In genomic region chr12:21615441-21615840, GRCh38 we compare ENCODE assay signal across 15 cellular contexts. TPM values are rescaled to one million over a fixed set of nuclear protein-coding genes. Genes with fewer than 3 reads are reported as not detected.
A peak's percentile ranks its signal among the peaks of the same experiment; 100 is the strongest.
DNase-seq lines count a peak whose midpoint lies in the region; ATAC-seq and TF ChIP-seq lines count a peak whose summit lies in the region.
"Had no signal": no experiment of that assay in that cellular context is flagged by ENCODE, and none has a peak within 500 bp of the region (broad histone marks: within the 10 kb centered on the region; RNA-seq: fewer than 3 reads in every experiment).

No MANE protein-coding gene starts in this region.

- TF ChIP-seq CTCF in CD14-positive monocyte (IDR thresholded peaks at IDR 0.05) (no peak), endothelial cell (IDR thresholded peaks at IDR 0.05; ENCODE audit: unreplicated experiment) (no peak)

- H3K36me3 Mint-ChIP-seq in CD14-positive monocyte (no peaks in the 10 kb centered on the region), endothelial cell (ENCODE audit: low read depth, unreplicated experiment) (no peaks in the 10 kb centered on the region)
- peaks cover 5% of the 10 kb centered on the region for H3K36me3 Mint-ChIP-seq in activated CD4-positive, alpha-beta memory T cell treated with anti-CD3 and anti-CD28 coated beads for 36 hours

- peak overlapping the region; percentile 37 to 80 (median 52) for H3K27ac Mint-ChIP-seq in CD14-positive monocyte
- H3K27ac Mint-ChIP-seq in activated CD4-positive, alpha-beta memory T cell treated with anti-CD3 and anti-CD28 coated beads for 36 hours: peak overlapping the region; percentile 77
- H3K27ac Mint-ChIP-seq in endothelial cell (ENCODE audit: unreplicated experiment): no peak overlapping the region

- H3K4me1 Mint-ChIP-seq in CD14-positive monocyte (peaks cover 30% of the 10 kb centered on the region), endothelial cell (ENCODE audit: unreplicated experiment) (peaks cover 17% of the 10 kb centered on the region)
- H3K4me1 Mint-ChIP-seq in activated CD4-positive, alpha-beta memory T cell treated with anti-CD3 and anti-CD28 coated beads for 36 hours (ENCODE audit: low read depth): peaks cover 58% of the 10 kb centered on the region

- H3K4me3 Mint-ChIP-seq in CD14-positive monocyte (peak overlapping the region in 1 of 2 donors; percentile 56), endothelial cell (ENCODE audit: unreplicated experiment) (no peak overlapping the region)
- H3K4me3 Mint-ChIP-seq in activated CD4-positive, alpha-beta memory T cell treated with anti-CD3 and anti-CD28 coated beads for 36 hours: peak overlapping the region; percentile 5

- CTCF ChIA-PET in activated CD4-positive, alpha-beta memory T cell treated with anti-CD3 and anti-CD28 coated beads for 36 hours (lab: Charles Lee): interaction anchor here (1.0 kb wide), 1 partner anchor 64 kb away, joined by 5 read pairs; no protein-coding TSS in a partner anchor

- DNase-seq in CD14-positive monocyte (ENCODE audit: low spot score) (no peak), Kasumi-1 (lab: John Stamatoyannopoulos, UW) (peak; percentile 84 to 86), fibroblast of peridontal ligament (ENCODE audit: extremely low read depth) (peak; percentile 12), SHP77 (lab: John Stamatoyannopoulos, UW) (no peak), endothelial cell (ENCODE audit: low spot score) (no peak), NCI-H187 treated with DMSO at 0.1 percent for 48 hours (lab: John Stamatoyannopoulos, UW) (no peak)
- peak; percentile 17 for DNase-seq in activated CD4-positive, alpha-beta memory T cell treated with anti-CD3 and anti-CD28 coated beads for 36 hours
- DNase-seq: C1 segment of cervical spinal cord, left cardiac atrium, NCI-H2171, occipital lobe, RPMI8226 had no signal

- intact Hi-C loops in CD14-positive monocyte (cut with micrococcal nuclease): no loop called here
- intact Hi-C loops in activated CD4-positive, alpha-beta memory T cell treated with anti-CD3 and anti-CD28 coated beads for 36 hours (cut with micrococcal nuclease): loop anchor here (1.0 to 5.0 kb wide), 8 partner anchors 27 to 179 kb away; partner anchors contain the start of genes GOLT1B, LDHB, PYROXD1 and RECQL

- H3K27me3 Mint-ChIP-seq in CD14-positive monocyte (ENCODE audit: low read depth in 3 of 3): peaks cover 0 to under 1% (median 0%) of the 10 kb centered on the region in 3 donors
- H3K27me3 Mint-ChIP-seq in activated CD4-positive, alpha-beta memory T cell treated with anti-CD3 and anti-CD28 coated beads for 36 hours: no peaks in the 10 kb centered on the region
- H3K27me3 Mint-ChIP-seq in endothelial cell (ENCODE audit: unreplicated experiment): no peaks in the 10 kb centered on the region

- POLR2A ChIA-PET in activated CD4-positive, alpha-beta memory T cell treated with anti-CD3 and anti-CD28 coated beads for 36 hours (lab: Charles Lee): interaction anchor here (1.0 to 1.2 kb wide), 2 partner anchors 42 to 54 kb away, joined by 3 to 5 read pairs; partner anchors contain the start of gene LDHB

- no peak for ATAC-seq in GM19467 (IDR thresholded peaks at IDR 0.05; ENCODE audit: unreplicated experiment)

- H3K9me3 Mint-ChIP-seq in CD14-positive monocyte (peaks cover 0 to 3% (median 0%) of the 10 kb centered on the region in 7 donors), endothelial cell (ENCODE audit: unreplicated experiment) (no peaks in the 10 kb centered on the region)
- no peaks in the 10 kb centered on the region for H3K9me3 Mint-ChIP-seq in activated CD4-positive, alpha-beta memory T cell treated with anti-CD3 and anti-CD28 coated beads for 36 hours

RNA-seq across cellular contexts. Expression of gene GYS2, which starts 10.8 kb away (rescaled TPM):
- polyA plus RNA-seq in CD14-positive monocyte: not detected
- not detected for total RNA-seq in activated CD4-positive, alpha-beta memory T cell treated with anti-CD3 and anti-CD28 coated beads for 36 hours
- total RNA-seq in endothelial cell (ENCODE audit: unreplicated experiment): 0.08 TPM
- total RNA-seq: fibroblast of villous mesenchyme, HT-29, occipital lobe had no signal

RNA-seq across cellular contexts. Expression of gene LDHB, which starts 42.2 kb away (rescaled TPM):
- 100 to 1,000 TPM; 121 to 148 TPM for polyA plus RNA-seq in CD14-positive monocyte
- total RNA-seq in activated CD4-positive, alpha-beta memory T cell treated with anti-CD3 and anti-CD28 coated beads for 36 hours: 1,000 to 10,000 TPM; 1,684 to 1,884 TPM
- total RNA-seq in endothelial cell (ENCODE audit: unreplicated experiment): 506 TPM

Comparison
In these comparisons a context has a peak if more than half of its experiments do, and no peak if none do; other contexts are left out.
1. DNase-seq: peak in Kasumi-1 (2 of 2), activated CD4-positive, alpha-beta memory T cell treated with anti-CD3 and anti-CD28 coated beads for 36 hours (single experiment) and fibroblast of peridontal ligament (single experiment); none in CD14-positive monocyte (single experiment), SHP77 (0 of 2), endothelial cell (single experiment) and NCI-H187 treated with DMSO at 0.1 percent for 48 hours (single experiment).